In the genomic region with DNA sequence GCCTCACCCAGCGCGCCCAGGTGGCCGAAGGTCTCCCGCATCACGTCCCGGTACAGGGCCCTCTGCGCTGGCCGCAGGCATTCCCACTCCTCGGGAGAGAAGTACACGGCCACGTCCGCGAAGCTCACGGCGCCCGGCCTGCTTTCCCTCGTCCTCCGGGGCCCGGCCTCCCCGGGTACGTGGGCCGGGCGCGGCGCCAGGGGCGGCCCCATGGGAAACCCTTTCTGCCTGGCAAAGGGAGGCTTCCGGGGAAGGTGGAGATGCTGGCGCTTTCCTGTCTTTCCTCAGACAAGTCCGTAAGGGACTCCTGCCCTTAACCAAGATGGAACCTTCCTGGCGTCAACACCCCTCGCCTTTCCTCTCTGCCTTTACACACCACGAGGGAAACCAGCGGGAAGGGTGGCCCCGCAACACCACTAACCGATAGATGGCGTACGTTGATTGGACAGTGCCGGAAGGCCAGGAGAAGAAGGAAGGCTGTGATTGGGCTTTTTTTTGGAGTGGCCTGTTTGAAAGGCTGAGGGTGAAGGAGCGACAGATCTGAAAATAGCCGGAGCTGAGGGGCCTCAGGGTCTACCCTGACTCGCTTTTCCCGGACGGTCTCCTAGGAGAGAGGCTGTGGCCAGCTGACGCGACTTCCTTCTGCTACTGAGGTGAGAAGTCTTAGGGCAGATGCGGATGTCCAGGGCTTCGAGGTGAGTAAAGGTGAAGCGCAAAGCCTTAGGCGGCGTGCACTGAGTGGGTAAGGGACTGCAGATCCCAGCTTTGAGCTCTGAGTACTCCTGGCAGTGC, we compare ENCODE assay signal across 8 cellular contexts. TPM values are rescaled to one million over a fixed set of nuclear protein-coding genes. Genes with fewer than 3 reads are reported as not detected.
DNase-seq lines count a peak whose midpoint lies in the region; ATAC-seq lines count a peak whose summit lies in the region.

A gene (minus strand): TSS at position 298 of the 792 bp plus-strand sequence. CDS start 86 bp downstream, at position 212.

- peak within 1 kb of the TSS; percentile 88 to 91 for H3K9ac ChIP-seq in mucosa of rectum (ENCODE audit: low read depth in 1 of 2, low read length in 2 of 2)

- DNase-seq in COR-L47 (lab: John Stamatoyannopoulos, UW) (peak; percentile 98), HUDEP-2 (lab: John Stamatoyannopoulos, UW; ENCODE audit: unreplicated experiment in 76 of 76) (peak in 74 of 76 experiments; percentile 74 to 98 (median 94)), OCI-M2 (lab: John Stamatoyannopoulos, UW; ENCODE audit: unreplicated experiment) (peak; percentile 75)
- DNase-seq in activated T-cell treated with anti-CD3 and anti-CD28 coated beads, Interleukin-2, amount 50 U/mL, for 1 hour: peak; percentile 87
- peak; percentile 81 to 83 for DNase-seq in stimulated activated CD8-positive, alpha-beta memory T cell treated with anti-CD3 and anti-CD28 coated beads, Interleukin-4, amount 100 ng/mL, for 4 hours (ENCODE audit: low read depth in 2 of 2, low spot score in 1 of 2)

- H3K36me3 ChIP-seq in esophagus (ENCODE audit: control insufficient read depth in 2 of 2, insufficient read depth in 2 of 2, low read length in 1 of 2) (peaks cover 6 to 15% of the 10 kb centered on the region in 2 donors), mucosa of rectum (ENCODE audit: control insufficient read depth in 2 of 2, insufficient read depth in 2 of 2, low read length in 2 of 2) (peaks cover 7 to 10% of the 10 kb centered on the region in 2 donors)

- no peaks in the 10 kb centered on the region for H3K9me3 ChIP-seq in esophagus (ENCODE audit: control insufficient read depth in 2 of 2, insufficient read depth in 1 of 2, low read depth in 1 of 2, low read length in 1 of 2)
- H3K9me3 ChIP-seq in mucosa of rectum (ENCODE audit: control insufficient read depth in 2 of 2, low read length in 2 of 2): no peaks in the 10 kb centered on the region

- H3K4me1 ChIP-seq in esophagus (ENCODE audit: control insufficient read depth in 2 of 2, insufficient read depth in 2 of 2, low read length in 1 of 2) (peaks cover 0 to 4% of the 10 kb centered on the region in 2 donors), mucosa of rectum (ENCODE audit: control insufficient read depth in 2 of 2, insufficient read depth in 2 of 2, low read length in 2 of 2) (peaks cover 6 to 7% of the 10 kb centered on the region in 2 donors)

- H3K4me3 ChIP-seq in esophagus (ENCODE audit: low read depth in 1 of 2, low read length in 2 of 2) (peak within 1 kb of the TSS; percentile 72 to 80), mucosa of rectum (ENCODE audit: low read length in 2 of 2) (peak within 1 kb of the TSS; percentile 83 to 92)

- peak; percentile 73 for ATAC-seq in GM21360 (IDR thresholded peaks at IDR 0.05; ENCODE audit: unreplicated experiment)

- WGBS in esophagus, 2 donors: 1% methylated on average over 50 of the region's 50 CpGs

- H3K27ac ChIP-seq in esophagus (ENCODE audit: low read depth in 2 of 2, low read length in 1 of 2) (peak within 1 kb of the TSS; percentile 90), mucosa of rectum (ENCODE audit: low read depth in 2 of 2, low read length in 2 of 2) (peak within 1 kb of the TSS; percentile 91 to 94)

- H3K27me3 ChIP-seq in esophagus (ENCODE audit: control insufficient read depth in 1 of 2, insufficient read depth in 2 of 2, low read length in 2 of 2): no peaks in the 10 kb centered on the region
- H3K27me3 ChIP-seq in mucosa of rectum (ENCODE audit: control insufficient read depth in 2 of 2, insufficient read depth in 2 of 2, low read length in 2 of 2): no peaks in the 10 kb centered on the region

RNA-seq across cellular contexts. Expression of the gene that starts here (rescaled TPM):
- 1 to 10 TPM; 3.2 to 5.9 TPM for polyA plus RNA-seq in esophagus

Comparison
In these comparisons a context has a peak if more than half of its experiments do, and no peak if none do; other contexts are left out.
1. Peak in every context shown above with its lines: DNase-seq, ATAC-seq, H3K4me3 ChIP-seq and H3K27ac ChIP-seq.